26 cellular contexts compared by ENCODE assay signal in the genomic region with DNA sequence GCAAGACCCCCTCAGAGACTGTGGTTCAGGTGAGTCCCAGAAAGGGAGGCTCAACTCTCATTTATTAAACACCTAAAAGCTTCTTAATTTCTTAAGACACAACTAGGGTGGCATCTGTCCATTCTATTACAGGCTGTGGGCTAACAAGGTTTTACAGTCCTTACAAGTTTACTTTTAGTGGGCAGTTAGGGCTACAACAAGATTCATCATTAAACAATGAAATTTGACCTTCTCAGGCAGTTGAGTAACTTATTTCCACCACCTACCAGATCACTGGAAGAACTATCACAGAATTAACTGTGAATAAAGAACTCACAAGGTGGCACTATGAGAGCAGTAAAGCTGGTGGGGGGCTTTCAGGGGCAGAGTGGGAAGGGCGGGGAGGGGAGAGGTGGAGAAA.
"Had no signal": no experiment of that assay in that cellular context is flagged by ENCODE, and none has a peak within 500 bp of the region (broad histone marks: within the 10 kb centered on the region; RNA-seq: fewer than 3 reads in every experiment).

No MANE protein-coding gene starts in this region.

- H3K9me3 ChIP-seq: heart right ventricle, psoas muscle, thoracic aorta, upper lobe of right lung had no signal

- H3K27ac Mint-ChIP-seq: activated CD4-positive, alpha-beta T cell treated with anti-CD3 and anti-CD28 coated beads, Interleukin-2, amount 10 ng/mL, durations not matched to agents 7 days and 5 days; activated CD8-positive, alpha-beta T cell treated with anti-CD3 and anti-CD28 coated beads, Interleukin-2, amount 10 ng/mL, durations not matched to agents 7 days and 5 days; activated naive CD4-positive, alpha-beta T cell treated with anti-CD3 and anti-CD28 coated beads, Interleukin-2, amount 10 ng/mL, durations not matched to agents 7 days and 5 days; activated naive CD8-positive, alpha-beta T cell treated with anti-CD3 and anti-CD28 coated beads, Interleukin-2, amount 50 U/mL, for 24 hours; immature natural killer cell; naive B cell; stimulated activated memory B cell treated with anti-CD40 and anti-IgM and Interleukin-4, amounts not matched to agents 10 μg/mL and 1 μg/mL and 100 μg/mL, for 72 hours had no signal

- FAIRE-seq: colon, endometrium, frontal cortex had no signal

- H3K4me3 ChIP-seq: heart right ventricle, psoas muscle, thoracic aorta, upper lobe of right lung had no signal

- ATAC-seq: activated CD4-positive, CD25-positive, alpha-beta regulatory T cell treated with anti-CD3 and anti-CD28 coated beads, Interleukin-2, amount 50 U/mL, for 24 hours; activated CD8-positive, alpha-beta T cell treated with anti-CD3 and anti-CD28 coated beads, Interleukin-2, amount 10 ng/mL, durations not matched to agents 7 days and 5 days; activated naive CD8-positive, alpha-beta T cell treated with anti-CD3 and anti-CD28 coated beads, Interleukin-2, amount 50 U/mL, for 24 hours; activated T-cell treated with anti-CD3 and anti-CD28 coated beads, Interleukin-2, amount 50 U/mL, for 4 hours; heart right ventricle; psoas muscle; sciatic nerve; SK-N-SH treated with all-trans-retinoic acid at 6 μM for 48 hours; upper lobe of right lung had no signal

- H3K36me3 Mint-ChIP-seq: activated naive CD4-positive, alpha-beta T cell treated with anti-CD3 and anti-CD28 coated beads, Interleukin-2, amount 10 ng/mL, durations not matched to agents 7 days and 5 days; brain; naive B cell; stimulated activated memory B cell treated with anti-CD40 and anti-IgM and Interleukin-4, amounts not matched to agents 10 μg/mL and 1 μg/mL and 100 μg/mL, for 72 hours had no signal

- H3K9me3 Mint-ChIP-seq: activated CD4-positive, alpha-beta T cell treated with anti-CD3 and anti-CD28 coated beads, Interleukin-2, amount 10 ng/mL, durations not matched to agents 7 days and 5 days; activated naive CD4-positive, alpha-beta T cell treated with anti-CD3 and anti-CD28 coated beads, Interleukin-2, amount 10 ng/mL, durations not matched to agents 7 days and 5 days; activated naive CD8-positive, alpha-beta T cell treated with anti-CD3 and anti-CD28 coated beads, Interleukin-2, amount 50 U/mL, for 24 hours; activated T-cell treated with anti-CD3 and anti-CD28 coated beads, Interleukin-2, amount 50 U/mL, for 4 hours; immature natural killer cell; naive B cell; stimulated activated memory B cell treated with anti-CD40 and anti-IgM and Interleukin-4, amounts not matched to agents 10 μg/mL and 1 μg/mL and 100 μg/mL, for 72 hours had no signal

- H3K36me3 ChIP-seq: thoracic aorta, upper lobe of right lung had no signal

- H3K27me3 Mint-ChIP-seq: activated naive CD4-positive, alpha-beta T cell treated with anti-CD3 and anti-CD28 coated beads, Interleukin-2, amount 10 ng/mL, durations not matched to agents 7 days and 5 days; activated naive CD8-positive, alpha-beta T cell treated with anti-CD3 and anti-CD28 coated beads, Interleukin-2, amount 50 U/mL, for 24 hours; brain; naive B cell; stimulated activated memory B cell treated with anti-CD40 and anti-IgM and Interleukin-4, amounts not matched to agents 10 μg/mL and 1 μg/mL and 100 μg/mL, for 72 hours had no signal

- H3K4me3 Mint-ChIP-seq: activated CD4-positive, alpha-beta T cell treated with anti-CD3 and anti-CD28 coated beads, Interleukin-2, amount 10 ng/mL, durations not matched to agents 7 days and 5 days; activated CD8-positive, alpha-beta T cell treated with anti-CD3 and anti-CD28 coated beads, Interleukin-2, amount 10 ng/mL, durations not matched to agents 7 days and 5 days; activated naive CD4-positive, alpha-beta T cell treated with anti-CD3 and anti-CD28 coated beads, Interleukin-2, amount 10 ng/mL, durations not matched to agents 7 days and 5 days; activated naive CD8-positive, alpha-beta T cell treated with anti-CD3 and anti-CD28 coated beads, Interleukin-2, amount 50 U/mL, for 24 hours; activated T-cell treated with anti-CD3 and anti-CD28 coated beads, Interleukin-2, amount 50 U/mL, for 4 hours; brain; immature natural killer cell; naive B cell; stimulated activated memory B cell treated with anti-CD40 and anti-IgM and Interleukin-4, amounts not matched to agents 10 μg/mL and 1 μg/mL and 100 μg/mL, for 72 hours had no signal

- DNase-seq: activated CD4-positive, alpha-beta T cell treated with anti-CD3 and anti-CD28 coated beads, Interleukin-2, amount 10 ng/mL, durations not matched to agents 7 days and 5 days; activated CD8-positive, alpha-beta T cell treated with anti-CD3 and anti-CD28 coated beads, Interleukin-2, amount 10 ng/mL, durations not matched to agents 7 days and 5 days; activated effector memory CD4-positive, alpha-beta T cell treated with Interleukin-2 at 50 U/mL for 16 hours; activated naive CD4-positive, alpha-beta T cell treated with anti-CD3 and anti-CD28 coated beads, Interleukin-2, amount 10 ng/mL, durations not matched to agents 7 days and 5 days; activated naive CD8-positive, alpha-beta T cell treated with anti-CD3 and anti-CD28 coated beads, Interleukin-2, amount 50 U/mL, for 24 hours; activated T-cell treated with anti-CD3 and anti-CD28 coated beads, Interleukin-2, amount 50 U/mL, for 4 hours; anterior cingulate cortex; central memory CD4-positive, alpha-beta T cell; heart right ventricle; immature natural killer cell; midbrain; naive B cell; psoas muscle; stimulated activated CD4-positive, alpha-beta T cell treated with anti-CD3 and anti-CD28 coated beads, Interleukin-4, amount 100 ng/mL, for 4 hours; T-helper 1 cell; T1000; upper lobe of right lung had no signal

- H3K27me3 ChIP-seq: heart right ventricle, upper lobe of right lung had no signal

- H3K4me1 ChIP-seq: upper lobe of right lung had no signal

- H3K27ac ChIP-seq: psoas muscle, thoracic aorta, upper lobe of right lung had no signal

- H3K4me1 Mint-ChIP-seq: activated CD4-positive, alpha-beta T cell treated with anti-CD3 and anti-CD28 coated beads, Interleukin-2, amount 10 ng/mL, durations not matched to agents 7 days and 5 days; activated naive CD4-positive, alpha-beta T cell treated with anti-CD3 and anti-CD28 coated beads, Interleukin-2, amount 10 ng/mL, durations not matched to agents 7 days and 5 days; activated naive CD8-positive, alpha-beta T cell treated with anti-CD3 and anti-CD28 coated beads, Interleukin-2, amount 50 U/mL, for 24 hours; brain; immature natural killer cell; naive B cell; stimulated activated memory B cell treated with anti-CD40 and anti-IgM and Interleukin-4, amounts not matched to agents 10 μg/mL and 1 μg/mL and 100 μg/mL, for 72 hours had no signal
